Comparison of ENCODE assay signal across 15 cellular contexts in genomic region chr19:48470856-48471255, GRCh38. TPM values are rescaled to one million over a fixed set of nuclear protein-coding genes. Genes with fewer than 3 reads are reported as not detected.
DNase-seq lines count a peak whose midpoint lies in the region; ATAC-seq, FAIRE-seq and TF ChIP-seq lines count a peak whose summit lies in the region.
"Had no signal": no experiment of that assay in that cellular context is flagged by ENCODE, and none has a peak within 500 bp of the region (broad histone marks: within the 10 kb centered on the region; RNA-seq: fewer than 3 reads in every experiment).

No MANE protein-coding gene starts in this region.

- no peak overlapping the region for H2BK15ac ChIP-seq in mesenchymal stem cell (ENCODE audit: low read depth, poor library complexity, severe bottlenecking)

- TF ChIP-seq EP300 in A549 (IDR thresholded peaks at IDR 0.05) (no peak), gastroesophageal sphincter (IDR thresholded peaks at IDR 0.05) (no peak)

- peaks cover 61% of the 10 kb centered on the region for H4K20me1 ChIP-seq in DND-41 (ENCODE audit: insufficient read depth, low read length)

- no peaks in the 10 kb centered on the region for H3K9me3 Mint-ChIP-seq in activated T-helper 17 cell treated with anti-CD3 and anti-CD28 coated beads, Interleukin-2, amount 50 U/mL, for 72 hours

- H3K27ac Mint-ChIP-seq in activated T-helper 17 cell treated with anti-CD3 and anti-CD28 coated beads, Interleukin-2, amount 50 U/mL, for 72 hours, result peak overlapping the region; percentile 66

- H3K23ac ChIP-seq in mesenchymal stem cell (ENCODE audit: low read length in 2 of 2), result no peak overlapping the region

- H2AFZ ChIP-seq in DND-41 (ENCODE audit: low read depth, low read length) (no peak overlapping the region), mesenchymal stem cell (ENCODE audit: low read depth, low read length) (no peak overlapping the region)

- peaks cover 24% of the 10 kb centered on the region for H3K4me1 ChIP-seq in A549
- peaks cover 33% of the 10 kb centered on the region for H3K4me1 ChIP-seq in DND-41 (ENCODE audit: insufficient read depth, low read length)
- peaks cover 14% of the 10 kb centered on the region for H3K4me1 ChIP-seq in mesenchymal stem cell (ENCODE audit: control insufficient read depth, insufficient read depth, low read depth, low read length)
- peaks cover 0 to 37% (median 11%) of the 10 kb centered on the region in 3 donors for H3K4me1 ChIP-seq in gastroesophageal sphincter

- peaks cover 38% of the 10 kb centered on the region for H3K79me2 ChIP-seq in DND-41 (ENCODE audit: insufficient read depth, low read length)

- H3K18ac ChIP-seq in mesenchymal stem cell (ENCODE audit: low read depth in 1 of 2, low read length in 2 of 2), result no peak overlapping the region

- H3K9ac ChIP-seq in DND-41 (ENCODE audit: low read depth, low read length) (no peak overlapping the region; the same call in 1 of the 2 replicates), mesenchymal stem cell (ENCODE audit: low read length) (peak overlapping the region; percentile 98)

- no peak overlapping the region for H2BK12ac ChIP-seq in mesenchymal stem cell (ENCODE audit: low read length in 2 of 2)

- H3K27me3 Mint-ChIP-seq in activated T-helper 17 cell treated with anti-CD3 and anti-CD28 coated beads, Interleukin-2, amount 50 U/mL, for 72 hours, result no peaks in the 10 kb centered on the region

- H3K4me2 ChIP-seq in A549, result no peak overlapping the region; the same call in 2 of the 3 replicates
- peak overlapping the region; percentile 74 for H3K4me2 ChIP-seq in DND-41 (ENCODE audit: insufficient read depth, low read length)
- no peak overlapping the region for H3K4me2 ChIP-seq in mesenchymal stem cell (ENCODE audit: low read length, poor library complexity, severe bottlenecking)

- H2AK5ac ChIP-seq in mesenchymal stem cell (ENCODE audit: low read length, severe bottlenecking), result no peak overlapping the region

- POLR2A ChIA-PET in A549 (lab: Yijun Ruan, JAX), result interaction anchor here (1.3 to 1.5 kb wide), 2 partner anchors 17 to 22 kb away, joined by 5 to 6 read pairs; no protein-coding TSS in a partner anchor

- peaks cover 47% of the 10 kb centered on the region for H3K36me3 Mint-ChIP-seq in activated T-helper 17 cell treated with anti-CD3 and anti-CD28 coated beads, Interleukin-2, amount 50 U/mL, for 72 hours (ENCODE audit: low read depth)

- no peak for TF ChIP-seq POLR2A in A549 (IDR thresholded peaks at IDR 0.05; ENCODE audit: low read length)
- no peak for TF ChIP-seq POLR2A in gastroesophageal sphincter (IDR thresholded peaks at IDR 0.05)

- DNase-seq in A549 (ENCODE audit: low read depth in 1 of 2, low spot score in 1 of 2) (no peak), DND-41 (no peak), mesenchymal stem cell (no peak), frontal cortex (ENCODE audit: low spot score in 2 of 2) (no peak)
- DNase-seq: dorsolateral prefrontal cortex, hippocampal formation, mesendoderm, NCI-H446, RPMI8226 had no signal

- WGBS in A549 (ENCODE audit: missing lambda C conversion rate), result 86% methylated on average over 10 of the region's 10 CpGs
- WGBS in mesenchymal stem cell, result 96% methylated on average over 10 of the region's 10 CpGs
- WGBS in gastroesophageal sphincter (ENCODE audit: low coverage in 1 of 2), 2 donors, result 81 to 83% methylated on average over 4 to 6 of the region's 10 CpGs

- ATAC-seq in A549 (no peak), DND-41 (ENCODE audit: insufficient read depth, low read depth) (no peak), gastroesophageal sphincter (no peak), HG03521 (IDR thresholded peaks at IDR 0.05; ENCODE audit: unreplicated experiment) (no peak), GM19324 (IDR thresholded peaks at IDR 0.05; ENCODE audit: low FRiP score, unreplicated experiment) (no peak)
- no peak for ATAC-seq in activated T-helper 17 cell treated with anti-CD3 and anti-CD28 coated beads, Interleukin-2, amount 50 U/mL, for 72 hours (replicated peaks)
- ATAC-seq: sciatic nerve had no signal

- no peak overlapping the region for H2BK120ac ChIP-seq in mesenchymal stem cell (ENCODE audit: low read depth, low read length)

- H3K27me3 ChIP-seq in DND-41 (ENCODE audit: insufficient read depth, low read length, poor library complexity), result no peaks in the 10 kb centered on the region
- no peaks in the 10 kb centered on the region for H3K27me3 ChIP-seq in mesenchymal stem cell (ENCODE audit: control insufficient read depth in 1 of 2, insufficient read depth in 1 of 2, low read length in 2 of 2)
- no peaks in the 10 kb centered on the region for H3K27me3 ChIP-seq in gastroesophageal sphincter
- H3K27me3 ChIP-seq: dorsolateral prefrontal cortex, vagina had no signal

- FAIRE-seq in A549 (lab: Jason Lieb, UNC), result no peak
- FAIRE-seq in frontal cortex (lab: Jason Lieb, UNC), result no peak

- H3K4ac ChIP-seq in mesenchymal stem cell (ENCODE audit: low read depth in 1 of 2, low read length in 2 of 2), result no peak overlapping the region

- no peak for TF ChIP-seq RAD21 in A549 (conservative IDR thresholded peaks at IDR 0.05 in 1 of 2, IDR thresholded peaks at IDR 0.05 in 1 of 2)

- H2BK5ac ChIP-seq in mesenchymal stem cell (ENCODE audit: low read depth, low read length, poor library complexity, severe bottlenecking), result no peak overlapping the region

- H3K36me3 ChIP-seq in DND-41 (ENCODE audit: insufficient read depth, low read length), result peaks cover 60% of the 10 kb centered on the region
- H3K36me3 ChIP-seq in mesenchymal stem cell (ENCODE audit: control insufficient read depth in 1 of 2, insufficient read depth in 2 of 2, low read depth in 1 of 2, low read length in 2 of 2), result peaks cover 56 to 57% of the 10 kb centered on the region in 2 experiments
- H3K36me3 ChIP-seq in gastroesophageal sphincter, result peaks cover 0 to 58% of the 10 kb centered on the region in 2 donors

- no peak overlapping the region for H4K8ac ChIP-seq in mesenchymal stem cell (ENCODE audit: low read length)

- no peak overlapping the region for H4K91ac ChIP-seq in mesenchymal stem cell (ENCODE audit: low read length)

- H3K4me3 ChIP-seq in A549 (no peak overlapping the region), DND-41 (ENCODE audit: low read depth in 1 of 2, low read length in 2 of 2) (peak overlapping the region in 1 of 2 experiments; percentile 14; a peak in 1 of 4 replicates), mesenchymal stem cell (ENCODE audit: insufficient read depth in 1 of 2, low read depth in 1 of 2, low read length in 2 of 2) (peak overlapping the region in 1 of 2 experiments; percentile 87), gastroesophageal sphincter (no peak overlapping the region)

- peak overlapping the region; percentile 16 for H3K4me3 Mint-ChIP-seq in activated T-helper 17 cell treated with anti-CD3 and anti-CD28 coated beads, Interleukin-2, amount 50 U/mL, for 72 hours

- CTCF ChIA-PET in A549 (lab: Yijun Ruan, JAX), result interaction anchor here (0.9 to 2.2 kb wide), 8 partner anchors 14 to 113 kb away, joined by 3 to 16 read pairs (median 5); partner anchors contain the start of gene KDELR1

- H3K79me1 ChIP-seq in mesenchymal stem cell (replicated peaks; ENCODE audit: low read length, poor library complexity, severe bottlenecking), result peaks cover 43% of the 10 kb centered on the region

- H3K14ac ChIP-seq in mesenchymal stem cell (ENCODE audit: low read length in 2 of 2), result no peak overlapping the region

- peaks cover 9% of the 10 kb centered on the region for H3K4me1 Mint-ChIP-seq in activated T-helper 17 cell treated with anti-CD3 and anti-CD28 coated beads, Interleukin-2, amount 50 U/mL, for 72 hours

- H3K9me3 ChIP-seq in A549 (no peaks in the 10 kb centered on the region), DND-41 (ENCODE audit: insufficient read depth, low read length, severe bottlenecking) (no peaks in the 10 kb centered on the region), mesenchymal stem cell (ENCODE audit: control insufficient read depth, low read length) (no peaks in the 10 kb centered on the region), gastroesophageal sphincter (no peaks in the 10 kb centered on the region)
- H3K9me3 ChIP-seq: vagina had no signal

- TF ChIP-seq CTCF in A549 (IDR thresholded peaks at IDR 0.05) (no peak), DND-41 (IDR thresholded peaks at IDR 0.05; ENCODE audit: borderline replicate concordance, extremely low read depth, low read length, poor library complexity, severe bottlenecking) (no peak), gastroesophageal sphincter (IDR thresholded peaks at IDR 0.05) (no peak)

- H3K27ac ChIP-seq in A549 (no peak overlapping the region), DND-41 (ENCODE audit: low read length) (no peak overlapping the region), mesenchymal stem cell (ENCODE audit: low read length, poor library complexity, severe bottlenecking) (no peak overlapping the region), gastroesophageal sphincter (no peak overlapping the region)

RNA-seq across cellular contexts. Expression of gene CYTH2, which starts 1.7 kb away (rescaled TPM):
- polyA plus RNA-seq in A549 (2011; rRNA removed), result 33.4 and 36.9 TPM in 2 replicates
- 48.4 and 61.1 TPM in 2 replicates for polyA plus RNA-seq in A549 (2012; cell fraction: cytosol; rRNA removed)
- polyA plus RNA-seq in A549 (2012; cell fraction: nucleus; rRNA removed), result 158 and 205 TPM in 2 replicates
- 42.3 to 55.4 TPM (median 50.5 TPM) in 3 replicates for polyA plus RNA-seq in A549 (2017; fragmentation: RNase III; extraction: RNeasy Plus Mini Kit Qiagen cat#74134 plus additional on column Dnase treatment)
- polyA minus RNA-seq in A549 (2011; rRNA and poly(A)+ RNA removed), result 49.4 and 52.6 TPM in 2 replicates
- total RNA-seq in activated T-helper 17 cell treated with anti-CD3 and anti-CD28 coated beads, Interleukin-2, amount 50 U/mL, for 72 hours, result 10 to 100 TPM; 30.6 to 35.4 TPM
- polyA plus RNA-seq in mesenchymal stem cell (2013, experiment 1 of 2), result 47.7 TPM
- 45.1 TPM for polyA plus RNA-seq in mesenchymal stem cell (2013, experiment 2 of 2)
- 10 to 100 TPM; 28.6 to 56.7 (median 47.0) TPM for total RNA-seq in gastroesophageal sphincter
- 78.3 TPM for total RNA-seq in frontal cortex

RNA-seq across cellular contexts. Expression of gene KCNJ14, which starts 15.5 kb away (rescaled TPM):
- 1.9 and 2.2 TPM in 2 replicates for polyA plus RNA-seq in A549 (2011; rRNA removed)
- polyA plus RNA-seq in A549 (2012; cell fraction: cytosol; rRNA removed), result 1.5 and 1.9 TPM in 2 replicates
- polyA plus RNA-seq in A549 (2012; cell fraction: nucleus; rRNA removed), result 12.5 and 14.5 TPM in 2 replicates
- 1.3 to 1.4 TPM (median 1.3 TPM) in 3 replicates for polyA plus RNA-seq in A549 (2017; fragmentation: RNase III; extraction: RNeasy Plus Mini Kit Qiagen cat#74134 plus additional on column Dnase treatment)
- polyA minus RNA-seq in A549 (2011; rRNA and poly(A)+ RNA removed), result 1.9 and 2.4 TPM in 2 replicates
- 1 to 10 TPM; 1.7 to 2.1 TPM for total RNA-seq in activated T-helper 17 cell treated with anti-CD3 and anti-CD28 coated beads, Interleukin-2, amount 50 U/mL, for 72 hours
- polyA plus RNA-seq in mesenchymal stem cell (2013, experiment 1 of 2), result 0.25 TPM
- polyA plus RNA-seq in mesenchymal stem cell (2013, experiment 2 of 2), result 0.21 TPM
- under 1 TPM in 3 of 4 donors, not detected in 1; 0.16 to 0.42 (median 0.27) TPM for total RNA-seq in gastroesophageal sphincter
- total RNA-seq in frontal cortex, result 0.82 TPM

RNA-seq across cellular contexts. Expression of gene GRWD1, which starts 25.1 kb away (rescaled TPM):
- polyA plus RNA-seq in A549 (2011; rRNA removed), result 40.0 and 48.1 TPM in 2 replicates
- polyA plus RNA-seq in A549 (2012; cell fraction: cytosol; rRNA removed), result 64.4 and 73.9 TPM in 2 replicates
- polyA plus RNA-seq in A549 (2012; cell fraction: nucleus; rRNA removed), result 93.3 and 105 TPM in 2 replicates
- 82.1 to 87.0 TPM (median 84.2 TPM) in 3 replicates for polyA plus RNA-seq in A549 (2017; fragmentation: RNase III; extraction: RNeasy Plus Mini Kit Qiagen cat#74134 plus additional on column Dnase treatment)
- polyA minus RNA-seq in A549 (2011; rRNA and poly(A)+ RNA removed), result 28.1 and 30.0 TPM in 2 replicates
- 10 to 100 TPM; 34.9 to 72.9 TPM for total RNA-seq in activated T-helper 17 cell treated with anti-CD3 and anti-CD28 coated beads, Interleukin-2, amount 50 U/mL, for 72 hours
- 10.0 TPM for polyA plus RNA-seq in mesenchymal stem cell (2013, experiment 1 of 2)
- 9.0 TPM for polyA plus RNA-seq in mesenchymal stem cell (2013, experiment 2 of 2)
- total RNA-seq in gastroesophageal sphincter, result 10 to 100 TPM; 28.9 to 33.1 (median 32.7) TPM
- 6.9 TPM for total RNA-seq in frontal cortex

RNA-seq across cellular contexts. Expression of gene LMTK3, which starts 40.8 kb away (rescaled TPM):
- polyA plus RNA-seq in A549 (2011; rRNA removed) (0.62 and 0.95 TPM in 2 replicates), A549 (2017; fragmentation: RNase III; extraction: RNeasy Plus Mini Kit Qiagen cat#74134 plus additional on column Dnase treatment) (4.6 to 6.1 TPM (median 5.6 TPM) in 3 replicates)
- 2.6 and 3.8 TPM in 2 replicates for polyA plus RNA-seq in A549 (2012; cell fraction: cytosol; rRNA removed)
- polyA plus RNA-seq in A549 (2012; cell fraction: nucleus; rRNA removed), result 9.6 and 11.7 TPM in 2 replicates
- polyA minus RNA-seq in A549 (2011; rRNA and poly(A)+ RNA removed), result 0.45 and 0.54 TPM in 2 replicates
- total RNA-seq in activated T-helper 17 cell treated with anti-CD3 and anti-CD28 coated beads, Interleukin-2, amount 50 U/mL, for 72 hours, result 1 to 10 TPM; 3.8 to 5.9 TPM
- 0.66 TPM for polyA plus RNA-seq in mesenchymal stem cell (2013, experiment 1 of 2)
- polyA plus RNA-seq in mesenchymal stem cell (2013, experiment 2 of 2), result 0.55 TPM
- total RNA-seq in gastroesophageal sphincter (1 to 10 TPM in 1 of 4 donors, under 1 TPM in 3; 0.13 to 1.2 (median 0.30) TPM), frontal cortex (10.6 TPM)
